ENCODE assay signal across 13 cellular contexts in genomic region chr21:29144736-29145353, GRCh38. TPM values are rescaled to one million over a fixed set of nuclear protein-coding genes. Genes with fewer than 3 reads are reported as not detected.
DNase-seq lines count a peak whose midpoint lies in the region; ATAC-seq and TF ChIP-seq lines count a peak whose summit lies in the region.
"Had no signal": no experiment of that assay in that cellular context is flagged by ENCODE, and none has a peak within 500 bp of the region (broad histone marks: within the 10 kb centered on the region; RNA-seq: fewer than 3 reads in every experiment).

No MANE protein-coding gene starts in this region.

- H3K27me3 Mint-ChIP-seq in progenitor cell of endocrine pancreas = no peaks in the 10 kb centered on the region
- H3K27me3 Mint-ChIP-seq: activated CD4-positive, alpha-beta T cell treated with anti-CD3 and anti-CD28 coated beads for 36 hours had no signal

- H3F3A ChIP-seq in PC-9 (ENCODE audit: insufficient read depth, low read depth) = peaks cover 18% of the 10 kb centered on the region; the same call in 1 of the 2 replicates

- H3K9me3 ChIP-seq in AG04450 (ENCODE audit: control insufficient read depth, insufficient read depth, low read length) = no peaks in the 10 kb centered on the region
- no peaks in the 10 kb centered on the region for H3K9me3 ChIP-seq in PC-9 (ENCODE audit: insufficient read depth, low read depth)
- H3K9me3 ChIP-seq in esophagus (ENCODE audit: control insufficient read depth in 2 of 2, insufficient read depth in 1 of 2, low read depth in 1 of 2, low read length in 1 of 2) = no peaks in the 10 kb centered on the region
- no peaks in the 10 kb centered on the region for H3K9me3 ChIP-seq in WERI-Rb-1 (ENCODE audit: severe bottlenecking)

- intact Hi-C loops in PC-9 (cut with micrococcal nuclease; ENCODE audit: unreplicated experiment) = no loop called here

- no TSS peak for BruUV-seq in PC-9 (replicated peaks; lab: Mats Ljungman, UMichigan)

- no peak for ATAC-seq in HG02678 (IDR thresholded peaks at IDR 0.05; ENCODE audit: unreplicated experiment)
- ATAC-seq: stimulated activated effector memory CD8-positive, alpha-beta T cell treated with anti-CD3 and anti-CD28 coated beads, Interleukin-12 subunit alpha, Interleukin-12 subunit beta, amount 100 ng/mL, for 72 hours had no signal

- no peak overlapping the region for H3K4me3 Mint-ChIP-seq in progenitor cell of endocrine pancreas (ENCODE audit: low read depth)
- H3K4me3 Mint-ChIP-seq: activated CD4-positive, alpha-beta T cell treated with anti-CD3 and anti-CD28 coated beads for 36 hours; stimulated activated effector memory CD8-positive, alpha-beta T cell treated with anti-CD3 and anti-CD28 coated beads, Interleukin-12 subunit alpha, Interleukin-12 subunit beta, amount 100 ng/mL, for 72 hours had no signal

- TF ChIP-seq CTCF in AG04450 (IDR thresholded peaks at IDR 0.05; ENCODE audit: low read depth, low read length) (no peak), PC-9 (conservative IDR thresholded peaks at IDR 0.05) (no peak), progenitor cell of endocrine pancreas (IDR thresholded peaks at IDR 0.05; ENCODE audit: unreplicated experiment) (no peak), WERI-Rb-1 (IDR thresholded peaks at IDR 0.05; ENCODE audit: low read depth, low read length) (no peak)

- peak overlapping the region; percentile 35 for H3K4me2 ChIP-seq in PC-9
- H3K4me2 ChIP-seq: hepatocyte had no signal

- H3K27ac ChIP-seq in AG04450 (ENCODE audit: low read depth, low read length) (peak overlapping the region; percentile 40), PC-9 (peak overlapping the region; percentile 42; the same call in 1 of the 2 replicates), esophagus (ENCODE audit: low read depth in 2 of 2, low read length in 1 of 2) (peak overlapping the region; percentile 72 to 92), WERI-Rb-1 (no peak overlapping the region)
- H3K27ac ChIP-seq: hepatocyte had no signal

- H3K79me2 ChIP-seq in PC-9 (ENCODE audit: low read depth) = no peaks in the 10 kb centered on the region
- H3K79me2 ChIP-seq: hepatocyte had no signal

- H3K4me3 ChIP-seq in AG04450 (ENCODE audit: low read depth, low read length) (no peak overlapping the region), PC-9 (no peak overlapping the region), esophagus (ENCODE audit: low read depth in 1 of 2, low read length in 2 of 2) (no peak overlapping the region), WERI-Rb-1 (ENCODE audit: low read depth, low read length) (no peak overlapping the region)
- H3K4me3 ChIP-seq: hepatocyte had no signal

- H3K27me3 ChIP-seq in AG04450 (ENCODE audit: control insufficient read depth, insufficient read depth, low read length) (no peaks in the 10 kb centered on the region), PC-9 (ENCODE audit: insufficient read depth, low read depth) (no peaks in the 10 kb centered on the region), esophagus (ENCODE audit: control insufficient read depth in 1 of 2, insufficient read depth in 2 of 2, low read length in 2 of 2) (no peaks in the 10 kb centered on the region), WERI-Rb-1 (ENCODE audit: insufficient read depth, low read depth, severe bottlenecking) (no peaks in the 10 kb centered on the region)
- H3K27me3 ChIP-seq: hepatocyte had no signal

- H3K27ac Mint-ChIP-seq in progenitor cell of endocrine pancreas = peak overlapping the region; percentile 69
- H3K27ac Mint-ChIP-seq: activated CD4-positive, alpha-beta T cell treated with anti-CD3 and anti-CD28 coated beads for 36 hours; stimulated activated effector memory CD8-positive, alpha-beta T cell treated with anti-CD3 and anti-CD28 coated beads, Interleukin-12 subunit alpha, Interleukin-12 subunit beta, amount 100 ng/mL, for 72 hours had no signal

- H3K9me2 ChIP-seq in PC-9 (ENCODE audit: insufficient read depth) = no peaks in the 10 kb centered on the region

- H4K20me1 ChIP-seq in PC-9 (ENCODE audit: insufficient read depth) = no peaks in the 10 kb centered on the region

- peaks cover 8% of the 10 kb centered on the region for H3K4me1 Mint-ChIP-seq in progenitor cell of endocrine pancreas (ENCODE audit: low read depth)
- H3K4me1 Mint-ChIP-seq: stimulated activated effector memory CD8-positive, alpha-beta T cell treated with anti-CD3 and anti-CD28 coated beads, Interleukin-12 subunit alpha, Interleukin-12 subunit beta, amount 100 ng/mL, for 72 hours had no signal

- H2AFZ ChIP-seq in PC-9 = no peak overlapping the region
- H2AFZ ChIP-seq: hepatocyte had no signal

- CTCF ChIA-PET in AG04450 (lab: Charles Lee) = interaction anchor here (0.6 to 2.2 kb wide), 5 partner anchors 14 to 227 kb away, joined by 3 to 10 read pairs (median 3); partner anchors contain the start of gene MAP3K7CL
- CTCF ChIA-PET in PC-9 (lab: Charles Lee) = no interaction called here

- H3K36me3 ChIP-seq in PC-9 (ENCODE audit: low read depth) (no peaks in the 10 kb centered on the region), esophagus (ENCODE audit: control insufficient read depth in 2 of 2, insufficient read depth in 2 of 2, low read length in 1 of 2) (no peaks in the 10 kb centered on the region), WERI-Rb-1 (no peaks in the 10 kb centered on the region)

- H3K4me1 ChIP-seq in PC-9 (replicated peaks; ENCODE audit: insufficient read depth) (peaks cover 15% of the 10 kb centered on the region), esophagus (ENCODE audit: control insufficient read depth in 2 of 2, insufficient read depth in 2 of 2, low read length in 1 of 2) (peaks cover 2 to 5% of the 10 kb centered on the region in 2 donors)

- WGBS in esophagus, 2 donors = 20 to 31% methylated on average over 2 of the region's 2 CpGs

- DNase-seq in AG04450 (ENCODE audit: low read depth, low spot score) (no peak), PC-9 (no peak), progenitor cell of endocrine pancreas (ENCODE audit: low spot score, unreplicated experiment) (no peak), WERI-Rb-1 (no peak)
- no peak for DNase-seq in stimulated activated CD4-positive, alpha-beta T cell treated with anti-CD3 and anti-CD28 coated beads, Interleukin-4, amount 100 ng/mL, for 4 hours
- DNase-seq in activated CD4-positive, alpha-beta T cell treated with anti-CD3 and anti-CD28 coated beads, Interleukin-2, amount 50 U/mL, for 48 hours = no peak
- DNase-seq: activated CD4-positive, alpha-beta T cell treated with anti-CD3 and anti-CD28 coated beads for 36 hours; activated naive CD4-positive, alpha-beta T cell had no signal

- POLR2A ChIA-PET in AG04450 (lab: Yijun Ruan, JAX) = interaction anchor here (0.6 to 2.0 kb wide), 9 partner anchors 14 to 155 kb away, joined by 3 to 11 read pairs (median 4); partner anchors contain the start of genes BACH1, MAP3K7CL and RWDD2B
- POLR2A ChIA-PET in PC-9 (lab: Charles Lee; ENCODE audit: unreplicated experiment) = no interaction called here

- H3K9me3 Mint-ChIP-seq in progenitor cell of endocrine pancreas (ENCODE audit: low read depth) = no peaks in the 10 kb centered on the region
- H3K9me3 Mint-ChIP-seq: stimulated activated effector memory CD8-positive, alpha-beta T cell treated with anti-CD3 and anti-CD28 coated beads, Interleukin-12 subunit alpha, Interleukin-12 subunit beta, amount 100 ng/mL, for 72 hours had no signal

- H3K36me3 Mint-ChIP-seq in progenitor cell of endocrine pancreas (ENCODE audit: insufficient read depth) = no peaks in the 10 kb centered on the region
- H3K36me3 Mint-ChIP-seq: stimulated activated effector memory CD8-positive, alpha-beta T cell treated with anti-CD3 and anti-CD28 coated beads, Interleukin-12 subunit alpha, Interleukin-12 subunit beta, amount 100 ng/mL, for 72 hours had no signal

RNA-seq across cellular contexts. Expression of gene MAP3K7CL, which starts 14.4 kb away (rescaled TPM):
- polyA plus RNA-seq in AG04450 (2011; rRNA removed) (11.0 and 11.1 TPM in 2 replicates), esophagus (1 to 10 TPM; 2.1 to 4.0 TPM)
- polyA minus RNA-seq in AG04450 (2011; rRNA and poly(A)+ RNA removed) = 9.6 and 11.8 TPM in 2 replicates
- total RNA-seq in PC-9 (2021) (0.37 and 0.50 TPM in 2 replicates), progenitor cell of endocrine pancreas (1.2 and 1.7 TPM in 2 replicates)
- total RNA-seq: H1, hepatocyte had no signal
- polyA plus RNA-seq: H1 had no signal
